In genomic region chr7:108802639-108803038, GRCh38 we compare ENCODE assay signal across 35 cellular contexts.
"Had no signal": no experiment of that assay in that cellular context is flagged by ENCODE, and none has a peak within 500 bp of the region (broad histone marks: within the 10 kb centered on the region; RNA-seq: fewer than 3 reads in every experiment).

No MANE protein-coding gene starts in this region.

- FAIRE-seq: RCC 7860 had no signal

- H3K36me3 Mint-ChIP-seq: activated CD8-positive, alpha-beta memory T cell treated with anti-CD3 and anti-CD28 coated beads, Interleukin-2, amount 10 ng/mL, durations not matched to agents 7 days and 5 days; activated naive CD4-positive, alpha-beta T cell treated with anti-CD3 and anti-CD28 coated beads, Interleukin-2, amount 10 ng/mL, durations not matched to agents 7 days and 5 days; activated naive CD8-positive, alpha-beta T cell; T-cell had no signal

- H3K4me2 ChIP-seq: KMS-11, PC-9 had no signal

- H3K9me3 Mint-ChIP-seq: activated CD4-positive, alpha-beta memory T cell treated with anti-CD3 and anti-CD28 coated beads, Interleukin-2, amount 10 ng/mL, durations not matched to agents 7 days and 5 days; activated naive CD4-positive, alpha-beta T cell treated with anti-CD3 and anti-CD28 coated beads, Interleukin-2, amount 10 ng/mL, durations not matched to agents 7 days and 5 days had no signal

- H3K4me1 Mint-ChIP-seq: activated CD4-positive, alpha-beta memory T cell treated with anti-CD3 and anti-CD28 coated beads, Interleukin-2, amount 10 ng/mL, durations not matched to agents 7 days and 5 days; activated CD8-positive, alpha-beta memory T cell treated with anti-CD3 and anti-CD28 coated beads, Interleukin-2, amount 10 ng/mL, durations not matched to agents 7 days and 5 days; activated naive CD4-positive, alpha-beta T cell treated with anti-CD3 and anti-CD28 coated beads, Interleukin-2, amount 10 ng/mL, durations not matched to agents 7 days and 5 days; T-cell; T-helper 17 cell had no signal

- H3K9ac ChIP-seq: KMS-11 had no signal

- H3K4me3 ChIP-seq: PC-9 had no signal

- H3K4me3 Mint-ChIP-seq: activated CD4-positive, alpha-beta memory T cell treated with anti-CD3 and anti-CD28 coated beads, Interleukin-2, amount 10 ng/mL, durations not matched to agents 7 days and 5 days; activated CD8-positive, alpha-beta memory T cell treated with anti-CD3 and anti-CD28 coated beads, Interleukin-2, amount 10 ng/mL, durations not matched to agents 7 days and 5 days; activated naive CD4-positive, alpha-beta T cell treated with anti-CD3 and anti-CD28 coated beads, Interleukin-2, amount 10 ng/mL, durations not matched to agents 7 days and 5 days; activated naive CD8-positive, alpha-beta T cell; T-cell; T-helper 17 cell had no signal

- H3K27ac Mint-ChIP-seq: activated CD4-positive, alpha-beta memory T cell treated with anti-CD3 and anti-CD28 coated beads, Interleukin-2, amount 10 ng/mL, durations not matched to agents 7 days and 5 days; activated CD8-positive, alpha-beta memory T cell treated with anti-CD3 and anti-CD28 coated beads, Interleukin-2, amount 10 ng/mL, durations not matched to agents 7 days and 5 days; activated naive CD4-positive, alpha-beta T cell treated with anti-CD3 and anti-CD28 coated beads, Interleukin-2, amount 10 ng/mL, durations not matched to agents 7 days and 5 days; activated naive CD8-positive, alpha-beta T cell; T-cell; T-helper 17 cell had no signal

- H3K27me3 Mint-ChIP-seq: activated CD4-positive, alpha-beta memory T cell treated with anti-CD3 and anti-CD28 coated beads, Interleukin-2, amount 10 ng/mL, durations not matched to agents 7 days and 5 days; activated CD8-positive, alpha-beta memory T cell treated with anti-CD3 and anti-CD28 coated beads, Interleukin-2, amount 10 ng/mL, durations not matched to agents 7 days and 5 days; activated naive CD4-positive, alpha-beta T cell treated with anti-CD3 and anti-CD28 coated beads, Interleukin-2, amount 10 ng/mL, durations not matched to agents 7 days and 5 days; T-cell; T-helper 17 cell had no signal

- H3K27me3 ChIP-seq: brain microvascular endothelial cell had no signal

- DNase-seq: activated CD4-positive, alpha-beta memory T cell treated with anti-CD3 and anti-CD28 coated beads, Interleukin-2, amount 10 ng/mL, durations not matched to agents 7 days and 5 days; activated CD4-positive, alpha-beta T cell treated with anti-CD3 and anti-CD28 coated beads for 1 hour; activated CD4-positive, alpha-beta T cell treated with anti-CD3 and anti-CD28 coated beads for 48 hours; activated CD4-positive, CD25-positive, alpha-beta regulatory T cell; activated CD8-positive, alpha-beta memory T cell treated with anti-CD3 and anti-CD28 coated beads for 24 hours; activated CD8-positive, alpha-beta memory T cell treated with anti-CD3 and anti-CD28 coated beads, Interleukin-2, amount 10 ng/mL, durations not matched to agents 7 days and 5 days; activated CD8-positive, alpha-beta memory T cell treated with anti-CD3 and anti-CD28 coated beads, Interleukin-2, amount 50 U/mL, for 48 hours; activated effector memory CD4-positive, alpha-beta T cell treated with Interleukin-2 at 50 U/mL for 16 hours; activated naive CD4-positive, alpha-beta T cell treated with anti-CD3 and anti-CD28 coated beads, Interleukin-2, amount 10 ng/mL, durations not matched to agents 7 days and 5 days; activated T-cell treated with anti-CD3 and anti-CD28 coated beads, Interleukin-2, amount 50 U/mL, for 48 hours; amniotic stem cell; aorta; central memory CD4-positive, alpha-beta T cell; MM.1S; MV-4-11; NCI-H1092; NCI-H1436 treated with DMSO at 0.1 percent for 48 hours; NCI-H187; NCI-H2029 treated with DMSO at 0.1 percent for 48 hours; NCI-H2107; NCI-H2171; NCI-H446; NCI-H510A treated with DMSO at 0.1 percent for 48 hours; PC-9; SIG-M5; T-cell; T-helper 17 cell; WERI-Rb-1 had no signal

- H2AFZ ChIP-seq: PC-9 had no signal

- H3K27ac ChIP-seq: brain microvascular endothelial cell, KMS-11, PC-9, RWPE1, WERI-Rb-1 had no signal

- H3K36me3 ChIP-seq: brain microvascular endothelial cell, WERI-Rb-1 had no signal

- ATAC-seq: activated CD8-positive, alpha-beta memory T cell treated with anti-CD3 and anti-CD28 coated beads, Interleukin-2, amount 10 ng/mL, durations not matched to agents 7 days and 5 days; Right ventricle myocardium inferior; SK-N-SH treated with all-trans-retinoic acid at 6 μM for 48 hours; T-cell; T-helper 17 cell had no signal
